In genomic region chr20:51309128-51309527, GRCh38 we compare ENCODE assay signal across 15 cellular contexts.
DNase-seq lines count a peak whose midpoint lies in the region; TF ChIP-seq lines count a peak whose summit lies in the region.
"Had no signal": no experiment of that assay in that cellular context is flagged by ENCODE, and none has a peak within 500 bp of the region (broad histone marks: within the 10 kb centered on the region; RNA-seq: fewer than 3 reads in every experiment).

No MANE protein-coding gene starts in this region.

- H3K9ac ChIP-seq in endodermal cell (ENCODE audit: extremely low read depth, low read length, poor library complexity, severe bottlenecking) (no peak overlapping the region), smooth muscle cell (ENCODE audit: low read depth) (no peak overlapping the region)

- H3K79me2 ChIP-seq in smooth muscle cell (ENCODE audit: low read depth): no peaks in the 10 kb centered on the region

- peaks cover 32% of the 10 kb centered on the region for H3K9me3 Mint-ChIP-seq in endodermal cell
- H3K9me3 Mint-ChIP-seq: CD4-positive, alpha-beta T cell had no signal

- no peaks in the 10 kb centered on the region for H3K36me3 ChIP-seq in cardiac muscle cell
- no peaks in the 10 kb centered on the region for H3K36me3 ChIP-seq in SJCRH30
- H3K36me3 ChIP-seq in endodermal cell (ENCODE audit: control insufficient read depth, insufficient read depth, low read length): no peaks in the 10 kb centered on the region
- no peaks in the 10 kb centered on the region for H3K36me3 ChIP-seq in smooth muscle cell (ENCODE audit: low read depth)

- H3K4me3 ChIP-seq in cardiac muscle cell: no peak overlapping the region
- no peak overlapping the region for H3K4me3 ChIP-seq in SJCRH30
- no peak overlapping the region for H3K4me3 ChIP-seq in endodermal cell (ENCODE audit: low read length)
- no peak overlapping the region for H3K4me3 ChIP-seq in smooth muscle cell
- H3K4me3 ChIP-seq: GM12878 had no signal

- H3K4me2 ChIP-seq in smooth muscle cell: no peak overlapping the region

- intact Hi-C loops in cardiac septum (cut with DNase I): loop anchor here (5.0 kb wide), 2 partner anchors 92 to 517 kb away; no protein-coding TSS in a partner anchor

- H3K4me3 Mint-ChIP-seq in endodermal cell: no peak overlapping the region
- H3K4me3 Mint-ChIP-seq: B cell; CD4-positive, alpha-beta T cell had no signal

- peak overlapping the region; percentile 85 for H3K27ac Mint-ChIP-seq in endodermal cell
- H3K27ac Mint-ChIP-seq: B cell; CD4-positive, alpha-beta T cell had no signal

- no peak overlapping the region for H2AFZ ChIP-seq in smooth muscle cell (ENCODE audit: low read depth)

- H3K4me1 ChIP-seq in cardiac muscle cell (ENCODE audit: low read depth): peaks cover 33% of the 10 kb centered on the region
- peaks cover 20% of the 10 kb centered on the region for H3K4me1 ChIP-seq in SJCRH30
- peaks cover 21% of the 10 kb centered on the region for H3K4me1 ChIP-seq in endodermal cell (ENCODE audit: control insufficient read depth, insufficient read depth, low read length)
- peaks cover 22% of the 10 kb centered on the region for H3K4me1 ChIP-seq in smooth muscle cell (ENCODE audit: low read depth)

- H3F3A ChIP-seq in smooth muscle cell (ENCODE audit: low read depth): peaks cover 11% of the 10 kb centered on the region

- no peaks in the 10 kb centered on the region for H3K27me3 Mint-ChIP-seq in endodermal cell (ENCODE audit: insufficient read depth)

- H3K4me1 Mint-ChIP-seq in endodermal cell: peaks cover 54% of the 10 kb centered on the region

- H3K27me3 ChIP-seq in cardiac muscle cell (no peaks in the 10 kb centered on the region), SJCRH30 (0 out of 2 replicates have a peak, but pooled peaks cover 4% of the 10 kb centered on the region), endodermal cell (ENCODE audit: control insufficient read depth, insufficient read depth, low read length, poor library complexity, severe bottlenecking) (no peaks in the 10 kb centered on the region), smooth muscle cell (ENCODE audit: low read depth) (no peaks in the 10 kb centered on the region)

- H3K9me3 ChIP-seq in cardiac muscle cell (ENCODE audit: low read depth): no peaks in the 10 kb centered on the region
- H3K9me3 ChIP-seq in SJCRH30 (replicated peaks): no peaks in the 10 kb centered on the region; the same call in 1 of the 2 replicates
- H3K9me3 ChIP-seq in endodermal cell (ENCODE audit: control insufficient read depth, low read length): peaks cover 29% of the 10 kb centered on the region
- no peaks in the 10 kb centered on the region for H3K9me3 ChIP-seq in smooth muscle cell (replicated peaks; ENCODE audit: low read depth)

- WGBS in endodermal cell (ENCODE audit: insufficient coverage in 1 of 2, insufficient read length in 1 of 2), 2 experiments: 67 to 95% methylated on average over 1 to 2 of the region's 2 CpGs
- WGBS in smooth muscle cell (ENCODE audit: low lambda C conversion rate): 87% methylated on average over 2 of the region's 2 CpGs

- peaks cover 7% of the 10 kb centered on the region for H3K36me3 Mint-ChIP-seq in endodermal cell (ENCODE audit: low read depth)

- no peak for TF ChIP-seq CTCF in cardiac muscle cell (IDR thresholded peaks at IDR 0.05; ENCODE audit: low read depth, low read length)
- TF ChIP-seq CTCF in endodermal cell (conservative IDR thresholded peaks at IDR 0.05): no peak
- no peak for TF ChIP-seq CTCF in smooth muscle cell (IDR thresholded peaks at IDR 0.05; ENCODE audit: borderline replicate concordance, insufficient read depth, poor library complexity, severe bottlenecking)

- H4K20me1 ChIP-seq in smooth muscle cell (ENCODE audit: low read depth): no peaks in the 10 kb centered on the region

- DNase-seq in cardiac muscle cell (ENCODE audit: low read depth in 1 of 2, low spot score in 1 of 2): no peak
- no peak for DNase-seq in cardiac septum (ENCODE audit: low spot score)
- peak; percentile 41 to 55 for DNase-seq in SJCRH30
- no peak for DNase-seq in endodermal cell
- DNase-seq in smooth muscle cell (lab: John Stamatoyannopoulos, UW; ENCODE audit: unreplicated experiment): no peak
- no peak for DNase-seq in NCI-H2196 (lab: John Stamatoyannopoulos, UW; ENCODE audit: unreplicated experiment)
- no peak for DNase-seq in activated CD4-positive, alpha-beta T cell treated with anti-CD3 and anti-CD28 coated beads, Interleukin-2, amount 50 U/mL, for 1 hour
- no peak for DNase-seq in cortex of kidney (lab: John Stamatoyannopoulos, UW)
- DNase-seq: C1 segment of cervical spinal cord; Calu3; CD4-positive, alpha-beta T cell; DMS 273 treated with DMSO at 0.1 percent for 48 hours had no signal

- H3K27ac ChIP-seq in cardiac muscle cell (peak overlapping the region; percentile 44), SJCRH30 (peak overlapping the region; percentile 30; the same call in 1 of the 2 replicates), endodermal cell (ENCODE audit: low read depth, low read length) (no peak overlapping the region), smooth muscle cell (ENCODE audit: low read depth) (peak overlapping the region; percentile 3)
- H3K27ac ChIP-seq: 22Rv1 had no signal

Comparison
In these comparisons a context has a peak if more than half of its experiments do, and no peak if none do; other contexts are left out.
1. DNase-seq: peak in SJCRH30 (2 of 2); none in cardiac muscle cell (0 of 2), cardiac septum (single experiment), endodermal cell (single experiment), smooth muscle cell (single experiment), NCI-H2196 (single experiment), activated CD4-positive, alpha-beta T cell treated with anti-CD3 and anti-CD28 coated beads, Interleukin-2, amount 50 U/mL, for 1 hour (single experiment) and cortex of kidney (single experiment).